Comparison of ENCODE assay signal across 1 cellular context in the genomic region with DNA sequence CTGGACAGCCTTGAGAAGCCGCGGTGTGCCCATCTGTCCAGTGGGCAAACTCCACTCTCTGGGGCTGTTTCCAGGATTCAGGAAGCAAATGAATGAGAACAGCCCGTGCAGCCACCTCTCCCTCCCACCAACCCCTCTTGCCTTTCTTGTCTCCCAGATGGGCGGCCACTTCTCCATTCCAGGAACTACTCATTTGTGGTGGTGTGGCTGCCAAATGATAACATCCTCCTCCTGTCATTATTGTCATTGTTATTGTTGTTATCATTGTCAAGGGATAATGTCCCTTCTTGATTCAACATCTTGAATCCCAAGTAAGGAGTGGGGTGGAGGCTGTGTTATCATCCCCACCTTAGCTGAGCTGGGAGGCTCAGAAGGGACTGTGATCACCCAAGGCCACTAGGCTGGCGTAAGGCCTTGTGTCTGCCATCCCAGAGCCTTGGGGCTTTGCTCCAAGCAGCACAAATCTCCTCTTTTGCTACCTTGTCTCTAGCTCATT.
TF ChIP-seq lines count a peak whose summit lies in the region.

No MANE protein-coding gene starts in this region.

TF ChIP-seq in K562, 482 proteins besides CTCF, POLR2A, EP300 and RAD21 (continued from another document and continues in another):
- TF ChIP-seq STAT5A (IDR thresholded peaks at IDR 0.05; ENCODE audit: borderline replicate concordance, low read length), result peak; percentile 83
- TF ChIP-seq NFATC3 (IDR thresholded peaks at IDR 0.05), result no peak
- peak; percentile 95 for TF ChIP-seq TCF3 (CRISPR knock-in tag; IDR thresholded peaks at IDR 0.05)
- peak; percentile 37 for TF ChIP-seq HDAC3 (IDR thresholded peaks at IDR 0.05; ENCODE audit: borderline replicate concordance, partially characterized antibody)
- TF ChIP-seq FUS (optimal IDR thresholded peaks at IDR 0.05; ENCODE audit: low read depth, low read length), result no peak
- TF ChIP-seq, protein P1, sequence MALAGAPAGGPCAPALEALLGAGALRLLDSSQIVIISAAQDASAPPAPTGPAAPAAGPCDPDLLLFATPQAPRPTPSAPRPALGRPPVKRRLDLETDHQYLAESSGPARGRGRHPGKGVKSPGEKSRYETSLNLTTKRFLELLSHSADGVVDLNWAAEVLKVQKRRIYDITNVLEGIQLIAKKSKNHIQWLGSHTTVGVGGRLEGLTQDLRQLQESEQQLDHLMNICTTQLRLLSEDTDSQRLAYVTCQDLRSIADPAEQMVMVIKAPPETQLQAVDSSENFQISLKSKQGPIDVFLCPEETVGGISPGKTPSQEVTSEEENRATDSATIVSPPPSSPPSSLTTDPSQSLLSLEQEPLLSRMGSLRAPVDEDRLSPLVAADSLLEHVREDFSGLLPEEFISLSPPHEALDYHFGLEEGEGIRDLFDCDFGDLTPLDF (CRISPR knock-in tag; IDR thresholded peaks at IDR 0.05), result no peak
- no peak for TF ChIP-seq KHSRP (IDR thresholded peaks at IDR 0.05)
- TF ChIP-seq RCOR1 (IDR thresholded peaks at IDR 0.05; ENCODE audit: borderline replicate concordance in 1 of 2, low read depth in 2 of 2, low read length in 2 of 2), result peak; percentile 33 to 86; a peak in 3 of 4 replicates
- no peak for TF ChIP-seq TEAD1 (CRISPR knock-in tag; IDR thresholded peaks at IDR 0.05)
- no peak for TF ChIP-seq ZNF79 (CRISPR knock-in tag; IDR thresholded peaks at IDR 0.05; ENCODE audit: low read depth)
- TF ChIP-seq, protein P2, sequence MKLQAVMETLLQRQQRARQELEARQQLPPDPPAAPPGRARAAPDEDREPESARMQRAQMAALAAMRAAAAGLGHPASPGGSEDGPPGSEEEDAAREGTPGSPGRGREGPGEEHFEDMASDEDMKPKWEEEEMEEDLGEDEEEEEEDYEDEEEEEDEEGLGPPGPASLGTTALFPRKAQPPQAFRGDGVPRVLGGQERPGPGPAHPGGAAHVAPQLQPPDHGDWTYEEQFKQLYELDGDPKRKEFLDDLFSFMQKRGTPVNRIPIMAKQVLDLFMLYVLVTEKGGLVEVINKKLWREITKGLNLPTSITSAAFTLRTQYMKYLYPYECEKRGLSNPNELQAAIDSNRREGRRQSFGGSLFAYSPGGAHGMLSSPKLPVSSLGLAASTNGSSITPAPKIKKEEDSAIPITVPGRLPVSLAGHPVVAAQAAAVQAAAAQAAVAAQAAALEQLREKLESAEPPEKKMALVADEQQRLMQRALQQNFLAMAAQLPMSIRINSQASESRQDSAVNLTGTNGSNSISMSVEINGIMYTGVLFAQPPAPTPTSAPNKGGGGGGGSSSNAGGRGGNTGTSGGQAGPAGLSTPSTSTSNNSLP (IDR thresholded peaks at IDR 0.05; ENCODE audit: borderline replicate concordance, low read depth, low read length), result peak; percentile 87; the same call in 1 of the 2 replicates
- TF ChIP-seq ZBTB8A (IDR thresholded peaks at IDR 0.05; ENCODE audit: partially characterized antibody), result no peak
- TF ChIP-seq GABPA (tag; conservative IDR thresholded peaks at IDR 0.05; ENCODE audit: low read depth), result no peak
- TF ChIP-seq ZC3H11A (IDR thresholded peaks at IDR 0.05; ENCODE audit: low read depth, low read length), result no peak
- TF ChIP-seq ZNF263 (CRISPR knock-in tag; IDR thresholded peaks at IDR 0.05; ENCODE audit: borderline replicate concordance), result peak; percentile 5; the same call in 1 of the 2 replicates
- no peak for TF ChIP-seq SMARCC2 (IDR thresholded peaks at IDR 0.05; ENCODE audit: low read depth)
- TF ChIP-seq, protein P3, sequence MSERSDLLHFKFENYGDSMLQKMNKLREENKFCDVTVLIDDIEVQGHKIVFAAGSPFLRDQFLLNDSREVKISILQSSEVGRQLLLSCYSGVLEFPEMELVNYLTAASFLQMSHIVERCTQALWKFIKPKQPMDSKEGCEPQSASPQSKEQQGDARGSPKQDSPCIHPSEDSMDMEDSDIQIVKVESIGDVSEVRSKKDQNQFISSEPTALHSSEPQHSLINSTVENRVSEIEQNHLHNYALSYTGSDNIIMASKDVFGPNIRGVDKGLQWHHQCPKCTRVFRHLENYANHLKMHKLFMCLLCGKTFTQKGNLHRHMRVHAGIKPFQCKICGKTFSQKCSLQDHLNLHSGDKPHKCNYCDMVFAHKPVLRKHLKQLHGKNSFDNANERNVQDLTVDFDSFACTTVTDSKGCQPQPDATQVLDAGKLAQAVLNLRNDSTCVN (CRISPR knock-in tag; IDR thresholded peaks at IDR 0.05), result no peak
- no peak for TF ChIP-seq FOXP1 (CRISPR knock-in tag; IDR thresholded peaks at IDR 0.05)
- no peak for TF ChIP-seq RFX5 (IDR thresholded peaks at IDR 0.05; ENCODE audit: low read depth, low read length)
- TF ChIP-seq, protein P4, sequence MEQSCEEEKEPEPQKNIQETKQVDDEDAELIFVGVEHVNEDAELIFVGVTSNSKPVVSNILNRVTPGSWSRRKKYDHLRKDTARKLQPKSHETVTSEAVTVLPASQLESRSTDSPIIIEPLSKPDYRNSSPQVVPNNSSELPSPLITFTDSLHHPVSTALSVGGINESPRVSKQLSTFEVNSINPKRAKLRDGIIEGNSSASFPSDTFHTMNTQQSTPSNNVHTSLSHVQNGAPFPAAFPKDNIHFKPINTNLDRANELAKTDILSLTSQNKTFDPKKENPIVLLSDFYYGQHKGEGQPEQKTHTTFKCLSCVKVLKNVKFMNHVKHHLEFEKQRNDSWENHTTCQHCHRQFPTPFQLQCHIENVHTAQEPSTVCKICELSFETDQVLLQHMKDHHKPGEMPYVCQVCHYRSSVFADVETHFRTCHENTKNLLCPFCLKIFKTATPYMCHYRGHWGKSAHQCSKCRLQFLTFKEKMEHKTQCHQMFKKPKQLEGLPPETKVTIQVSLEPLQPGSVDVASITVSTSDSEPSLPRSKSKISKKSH (CRISPR knock-in tag; IDR thresholded peaks at IDR 0.05), result no peak
- TF ChIP-seq NBN (IDR thresholded peaks at IDR 0.05; ENCODE audit: low read depth), result peak; percentile 62; the same call in 1 of the 2 replicates
- TF ChIP-seq THRAP3 (IDR thresholded peaks at IDR 0.05; ENCODE audit: borderline replicate concordance), result no peak
- no peak for TF ChIP-seq CBX8 (IDR thresholded peaks at IDR 0.05; ENCODE audit: borderline replicate concordance, extremely low read depth, low read depth, low read length, poor library complexity, severe bottlenecking)
- 0 out of 4 replicates have a peak, but pooled peaks of 1 of the 2 experiments have one; percentile 7 for TF ChIP-seq NRF1 (conservative IDR thresholded peaks at IDR 0.05 in 1 of 2, IDR thresholded peaks at IDR 0.05 in 1 of 2)
- no peak for TF ChIP-seq SRSF9 (IDR thresholded peaks at IDR 0.05; ENCODE audit: borderline replicate concordance, low read depth, low read length)
- TF ChIP-seq SRF (CRISPR knock-in tag; IDR thresholded peaks at IDR 0.05), result peak in 1 of 2 experiments; percentile 34; a peak in 1 of 4 replicates
- TF ChIP-seq SIRT6 (IDR thresholded peaks at IDR 0.05; ENCODE audit: low read depth, low read length), result no peak
- no peak for TF ChIP-seq ZFP1 (CRISPR knock-in tag; IDR thresholded peaks at IDR 0.05)
- no peak; the same call in 1 of the 2 replicates for TF ChIP-seq ZKSCAN8 (CRISPR knock-in tag; IDR thresholded peaks at IDR 0.05)
- no peak for TF ChIP-seq HNRNPK (IDR thresholded peaks at IDR 0.05; ENCODE audit: low read depth, low read length, poor library complexity, severe bottlenecking)
- TF ChIP-seq, protein P5, sequence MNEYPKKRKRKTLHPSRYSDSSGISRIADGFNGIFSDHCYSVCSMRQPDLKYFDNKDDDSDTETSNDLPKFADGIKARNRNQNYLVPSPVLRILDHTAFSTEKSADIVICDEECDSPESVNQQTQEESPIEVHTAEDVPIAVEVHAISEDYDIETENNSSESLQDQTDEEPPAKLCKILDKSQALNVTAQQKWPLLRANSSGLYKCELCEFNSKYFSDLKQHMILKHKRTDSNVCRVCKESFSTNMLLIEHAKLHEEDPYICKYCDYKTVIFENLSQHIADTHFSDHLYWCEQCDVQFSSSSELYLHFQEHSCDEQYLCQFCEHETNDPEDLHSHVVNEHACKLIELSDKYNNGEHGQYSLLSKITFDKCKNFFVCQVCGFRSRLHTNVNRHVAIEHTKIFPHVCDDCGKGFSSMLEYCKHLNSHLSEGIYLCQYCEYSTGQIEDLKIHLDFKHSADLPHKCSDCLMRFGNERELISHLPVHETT (CRISPR knock-in tag; conservative IDR thresholded peaks at IDR 0.05 in 1 of 2, IDR thresholded peaks at IDR 0.05 in 1 of 2), result no peak
- TF ChIP-seq, protein P6, sequence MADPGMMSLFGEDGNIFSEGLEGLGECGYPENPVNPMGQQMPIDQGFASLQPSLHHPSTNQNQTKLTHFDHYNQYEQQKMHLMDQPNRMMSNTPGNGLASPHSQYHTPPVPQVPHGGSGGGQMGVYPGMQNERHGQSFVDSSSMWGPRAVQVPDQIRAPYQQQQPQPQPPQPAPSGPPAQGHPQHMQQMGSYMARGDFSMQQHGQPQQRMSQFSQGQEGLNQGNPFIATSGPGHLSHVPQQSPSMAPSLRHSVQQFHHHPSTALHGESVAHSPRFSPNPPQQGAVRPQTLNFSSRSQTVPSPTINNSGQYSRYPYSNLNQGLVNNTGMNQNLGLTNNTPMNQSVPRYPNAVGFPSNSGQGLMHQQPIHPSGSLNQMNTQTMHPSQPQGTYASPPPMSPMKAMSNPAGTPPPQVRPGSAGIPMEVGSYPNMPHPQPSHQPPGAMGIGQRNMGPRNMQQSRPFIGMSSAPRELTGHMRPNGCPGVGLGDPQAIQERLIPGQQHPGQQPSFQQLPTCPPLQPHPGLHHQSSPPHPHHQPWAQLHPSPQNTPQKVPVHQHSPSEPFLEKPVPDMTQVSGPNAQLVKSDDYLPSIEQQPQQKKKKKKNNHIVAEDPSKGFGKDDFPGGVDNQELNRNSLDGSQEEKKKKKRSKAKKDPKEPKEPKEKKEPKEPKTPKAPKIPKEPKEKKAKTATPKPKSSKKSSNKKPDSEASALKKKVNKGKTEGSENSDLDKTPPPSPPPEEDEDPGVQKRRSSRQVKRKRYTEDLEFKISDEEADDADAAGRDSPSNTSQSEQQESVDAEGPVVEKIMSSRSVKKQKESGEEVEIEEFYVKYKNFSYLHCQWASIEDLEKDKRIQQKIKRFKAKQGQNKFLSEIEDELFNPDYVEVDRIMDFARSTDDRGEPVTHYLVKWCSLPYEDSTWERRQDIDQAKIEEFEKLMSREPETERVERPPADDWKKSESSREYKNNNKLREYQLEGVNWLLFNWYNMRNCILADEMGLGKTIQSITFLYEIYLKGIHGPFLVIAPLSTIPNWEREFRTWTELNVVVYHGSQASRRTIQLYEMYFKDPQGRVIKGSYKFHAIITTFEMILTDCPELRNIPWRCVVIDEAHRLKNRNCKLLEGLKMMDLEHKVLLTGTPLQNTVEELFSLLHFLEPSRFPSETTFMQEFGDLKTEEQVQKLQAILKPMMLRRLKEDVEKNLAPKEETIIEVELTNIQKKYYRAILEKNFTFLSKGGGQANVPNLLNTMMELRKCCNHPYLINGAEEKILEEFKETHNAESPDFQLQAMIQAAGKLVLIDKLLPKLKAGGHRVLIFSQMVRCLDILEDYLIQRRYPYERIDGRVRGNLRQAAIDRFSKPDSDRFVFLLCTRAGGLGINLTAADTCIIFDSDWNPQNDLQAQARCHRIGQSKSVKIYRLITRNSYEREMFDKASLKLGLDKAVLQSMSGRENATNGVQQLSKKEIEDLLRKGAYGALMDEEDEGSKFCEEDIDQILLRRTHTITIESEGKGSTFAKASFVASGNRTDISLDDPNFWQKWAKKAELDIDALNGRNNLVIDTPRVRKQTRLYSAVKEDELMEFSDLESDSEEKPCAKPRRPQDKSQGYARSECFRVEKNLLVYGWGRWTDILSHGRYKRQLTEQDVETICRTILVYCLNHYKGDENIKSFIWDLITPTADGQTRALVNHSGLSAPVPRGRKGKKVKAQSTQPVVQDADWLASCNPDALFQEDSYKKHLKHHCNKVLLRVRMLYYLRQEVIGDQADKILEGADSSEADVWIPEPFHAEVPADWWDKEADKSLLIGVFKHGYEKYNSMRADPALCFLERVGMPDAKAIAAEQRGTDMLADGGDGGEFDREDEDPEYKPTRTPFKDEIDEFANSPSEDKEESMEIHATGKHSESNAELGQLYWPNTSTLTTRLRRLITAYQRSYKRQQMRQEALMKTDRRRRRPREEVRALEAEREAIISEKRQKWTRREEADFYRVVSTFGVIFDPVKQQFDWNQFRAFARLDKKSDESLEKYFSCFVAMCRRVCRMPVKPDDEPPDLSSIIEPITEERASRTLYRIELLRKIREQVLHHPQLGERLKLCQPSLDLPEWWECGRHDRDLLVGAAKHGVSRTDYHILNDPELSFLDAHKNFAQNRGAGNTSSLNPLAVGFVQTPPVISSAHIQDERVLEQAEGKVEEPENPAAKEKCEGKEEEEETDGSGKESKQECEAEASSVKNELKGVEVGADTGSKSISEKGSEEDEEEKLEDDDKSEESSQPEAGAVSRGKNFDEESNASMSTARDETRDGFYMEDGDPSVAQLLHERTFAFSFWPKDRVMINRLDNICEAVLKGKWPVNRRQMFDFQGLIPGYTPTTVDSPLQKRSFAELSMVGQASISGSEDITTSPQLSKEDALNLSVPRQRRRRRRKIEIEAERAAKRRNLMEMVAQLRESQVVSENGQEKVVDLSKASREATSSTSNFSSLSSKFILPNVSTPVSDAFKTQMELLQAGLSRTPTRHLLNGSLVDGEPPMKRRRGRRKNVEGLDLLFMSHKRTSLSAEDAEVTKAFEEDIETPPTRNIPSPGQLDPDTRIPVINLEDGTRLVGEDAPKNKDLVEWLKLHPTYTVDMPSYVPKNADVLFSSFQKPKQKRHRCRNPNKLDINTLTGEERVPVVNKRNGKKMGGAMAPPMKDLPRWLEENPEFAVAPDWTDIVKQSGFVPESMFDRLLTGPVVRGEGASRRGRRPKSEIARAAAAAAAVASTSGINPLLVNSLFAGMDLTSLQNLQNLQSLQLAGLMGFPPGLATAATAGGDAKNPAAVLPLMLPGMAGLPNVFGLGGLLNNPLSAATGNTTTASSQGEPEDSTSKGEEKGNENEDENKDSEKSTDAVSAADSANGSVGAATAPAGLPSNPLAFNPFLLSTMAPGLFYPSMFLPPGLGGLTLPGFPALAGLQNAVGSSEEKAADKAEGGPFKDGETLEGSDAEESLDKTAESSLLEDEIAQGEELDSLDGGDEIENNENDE (IDR thresholded peaks at IDR 0.05; ENCODE audit: low read depth, low read length), result no peak
- peak; percentile 98 for TF ChIP-seq CTBP1 (IDR thresholded peaks at IDR 0.05; ENCODE audit: borderline replicate concordance)
- TF ChIP-seq, protein P7, sequence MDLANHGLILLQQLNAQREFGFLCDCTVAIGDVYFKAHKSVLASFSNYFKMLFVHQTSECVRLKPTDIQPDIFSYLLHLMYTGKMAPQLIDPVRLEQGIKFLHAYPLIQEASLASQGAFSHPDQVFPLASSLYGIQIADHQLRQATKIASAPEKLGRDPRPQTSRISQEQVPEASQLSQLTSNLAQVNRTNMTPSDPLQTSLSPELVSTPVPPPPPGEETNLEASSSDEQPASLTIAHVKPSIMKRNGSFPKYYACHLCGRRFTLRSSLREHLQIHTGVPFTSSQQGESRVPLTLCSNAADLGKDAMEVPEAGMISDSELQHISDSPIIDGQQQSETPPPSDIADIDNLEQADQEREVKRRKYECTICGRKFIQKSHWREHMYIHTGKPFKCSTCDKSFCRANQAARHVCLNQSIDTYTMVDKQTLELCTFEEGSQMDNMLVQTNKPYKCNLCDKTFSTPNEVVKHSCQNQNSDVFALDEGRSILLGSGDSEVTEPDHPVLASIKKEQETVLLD (IDR thresholded peaks at IDR 0.05), result peak; percentile 68; the same call in 1 of the 2 replicates
- peak; percentile 41; the same call in 1 of the 2 replicates for TF ChIP-seq MAFF (IDR thresholded peaks at IDR 0.05; ENCODE audit: low read length)
